ENCODE assay signal across 1 cellular context in genomic region chr3:30332196-30333021, GRCh38.
TF ChIP-seq lines count a peak whose summit lies in the region.

No MANE protein-coding gene starts in this region.

TF ChIP-seq in HCT116, 20 proteins besides CTCF, POLR2A, EP300 and RAD21 (continued from another document):
- TF ChIP-seq CEBPB (IDR thresholded peaks at IDR 0.05; ENCODE audit: low read depth) (no peak), MAX (IDR thresholded peaks at IDR 0.05) (no peak), JUND (IDR thresholded peaks at IDR 0.05) (no peak), ZFX (IDR thresholded peaks at IDR 0.05) (no peak), FOSL1 (IDR thresholded peaks at IDR 0.05; ENCODE audit: low read depth) (no peak), SIN3A (IDR thresholded peaks at IDR 0.05; ENCODE audit: low read depth) (no peak), YY1 (IDR thresholded peaks at IDR 0.05; ENCODE audit: extremely low read depth, insufficient replicate concordance, low read depth, low read length) (no peak)
